Comparison of ENCODE assay signal across 7 cellular contexts in the genomic region with DNA sequence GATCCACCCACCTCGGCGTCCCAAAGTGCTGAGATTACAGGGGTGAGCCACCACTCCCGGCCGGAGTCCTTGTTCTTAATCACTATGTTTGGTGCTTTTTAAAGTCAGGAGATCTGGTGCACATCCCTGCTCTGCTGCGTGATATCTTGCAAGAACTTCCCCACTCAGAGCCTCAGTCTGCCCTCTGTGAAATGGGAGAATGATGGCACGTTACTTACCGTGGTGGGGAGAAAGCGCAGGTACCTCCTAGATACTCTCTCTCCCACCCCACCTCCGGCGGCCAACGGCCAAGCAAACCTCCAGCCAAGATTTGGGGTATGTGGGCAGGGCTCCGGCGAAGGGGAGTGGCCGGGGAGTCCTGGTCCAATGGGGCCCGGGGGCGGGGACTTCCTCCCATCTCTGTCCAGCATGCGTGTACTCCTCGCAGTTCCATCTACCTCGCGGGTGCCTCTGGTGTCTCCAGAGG. TPM values are rescaled to one million over a fixed set of nuclear protein-coding genes. Genes with fewer than 3 reads are reported as not detected.
DNase-seq lines count a peak whose midpoint lies in the region; ATAC-seq and TF ChIP-seq lines count a peak whose summit lies in the region.

A gene (plus strand): TSS at position 424 of the 466 bp plus-strand sequence. CDS start 139 bp downstream, outside the sequence.

- H3K4me1 Mint-ChIP-seq in neural crest cell, result peaks cover 13% of the 10 kb centered on the region

- H2AFZ ChIP-seq in IMR-90 (replicated peaks; ENCODE audit: low read length, poor library complexity), result no peak within 1 kb of the TSS

- no peak within 1 kb of the TSS for H2BK5ac ChIP-seq in IMR-90 (ENCODE audit: low read depth, low read length, poor library complexity, severe bottlenecking)

- H3K4me3 Mint-ChIP-seq in neural crest cell, result no peak within 1 kb of the TSS

- H3K9ac ChIP-seq in IMR-90 (ENCODE audit: low read depth, low read length), result no peak within 1 kb of the TSS

- no peak within 1 kb of the TSS for H3K27ac Mint-ChIP-seq in neural crest cell (ENCODE audit: unreplicated experiment)

- no TSS peak for BruUV-seq in IMR-90 (replicated peaks; lab: Mats Ljungman, UMichigan)

- H3K36me3 ChIP-seq in IMR-90 (ENCODE audit: control insufficient read depth, insufficient read depth, low read length) (no peaks in the 10 kb centered on the region), sigmoid colon (no peaks in the 10 kb centered on the region)

- no peaks in the 10 kb centered on the region for H3K36me3 Mint-ChIP-seq in neural crest cell (ENCODE audit: low read depth)

- H3K9me3 ChIP-seq in IMR-90 (ENCODE audit: control insufficient read depth, insufficient read depth, low read length), result no peaks in the 10 kb centered on the region
- H3K9me3 ChIP-seq in sigmoid colon, result no peaks in the 10 kb centered on the region

- DNase-seq in IMR-90, result no peak
- DNase-seq in activated CD4-positive, alpha-beta T cell treated with anti-CD3 and anti-CD28 coated beads for 4 hours, result peak; percentile 25 to 34
- DNase-seq in neural crest cell (ENCODE audit: low read depth, low spot score), result peak; percentile 56
- no peak for DNase-seq in sigmoid colon

- no peak for TF ChIP-seq CTCF in IMR-90 (conservative IDR thresholded peaks at IDR 0.05; ENCODE audit: low read depth, low read length)
- TF ChIP-seq CTCF in neural crest cell (conservative IDR thresholded peaks at IDR 0.05), result no peak
- no peak for TF ChIP-seq CTCF in sigmoid colon (IDR thresholded peaks at IDR 0.05)

- H2BK15ac ChIP-seq in IMR-90 (ENCODE audit: low read depth, low read length), result no peak within 1 kb of the TSS

- no peak within 1 kb of the TSS for H2BK20ac ChIP-seq in IMR-90 (ENCODE audit: low read depth, low read length)

- H4K91ac ChIP-seq in IMR-90 (ENCODE audit: insufficient read depth, low read depth, low read length), result no peak within 1 kb of the TSS

- H3K4ac ChIP-seq in IMR-90 (ENCODE audit: low read depth, low read length), result no peak within 1 kb of the TSS

- no peak within 1 kb of the TSS for H3K4me2 ChIP-seq in IMR-90 (ENCODE audit: low read depth, low read length)

- no CpG with 5 or more reads among the region's 20 CpGs for WGBS in IMR-90 (ENCODE audit: extremely low coverage in 2 of 2, insufficient read length in 1 of 2), 2 experiments
- WGBS in sigmoid colon, 2 donors, result 16 to 17% methylated on average over 20 of the region's 20 CpGs

- H4K5ac ChIP-seq in IMR-90 (ENCODE audit: low read depth, low read length), result no peak within 1 kb of the TSS

- no peaks in the 10 kb centered on the region for H4K20me1 ChIP-seq in IMR-90 (ENCODE audit: insufficient read depth, low read length)

- TF ChIP-seq POLR2A in IMR-90 (IDR thresholded peaks at IDR 0.05; ENCODE audit: low read depth, low read length) (no peak), sigmoid colon (IDR thresholded peaks at IDR 0.05) (no peak)

- H3K14ac ChIP-seq in IMR-90 (replicated peaks; ENCODE audit: low read depth, low read length), result no peak within 1 kb of the TSS

- intact Hi-C loops in IMR-90 (cut with micrococcal nuclease) (no loop called here), sigmoid colon (cut with DNase I) (no loop called here)

- H3K79me1 ChIP-seq in IMR-90 (ENCODE audit: low read depth in 1 of 2, low read length in 2 of 2), result no peaks in the 10 kb centered on the region

- no peak within 1 kb of the TSS for H3K23ac ChIP-seq in IMR-90 (ENCODE audit: low read depth, low read length)

- no peak within 1 kb of the TSS for H4K8ac ChIP-seq in IMR-90 (ENCODE audit: low read depth in 2 of 2, low read length in 2 of 2)

- H2AK9ac ChIP-seq in IMR-90 (replicated peaks; ENCODE audit: low read depth, low read length, poor library complexity), result peak within 1 kb of the TSS; percentile 50

- no peak within 1 kb of the TSS for H3K4me3 ChIP-seq in IMR-90 (ENCODE audit: insufficient read depth, low read depth, low read length)
- peak within 1 kb of the TSS in 1 of 4 donors; percentile 31 for H3K4me3 ChIP-seq in sigmoid colon

- H3K18ac ChIP-seq in IMR-90 (ENCODE audit: low read depth, low read length), result no peak within 1 kb of the TSS

- in situ Hi-C loops in IMR-90 (cut with MboI; ENCODE audit: low sequenced_read_pairs), result no loop called here

- H3K27me3 ChIP-seq in IMR-90 (ENCODE audit: control insufficient read depth, insufficient read depth, low read length), result peaks cover 33% of the 10 kb centered on the region
- H3K27me3 ChIP-seq in sigmoid colon, result peaks cover 12 to 49% (median 36%) of the 10 kb centered on the region in 3 donors

- H2AK5ac ChIP-seq in IMR-90 (ENCODE audit: low read depth, low read length), result no peak within 1 kb of the TSS

- TF ChIP-seq EP300 in sigmoid colon (IDR thresholded peaks at IDR 0.05), result no peak

- H3K9me1 ChIP-seq in IMR-90 (ENCODE audit: insufficient read depth, low read length), result no peaks in the 10 kb centered on the region

- peaks cover 9% of the 10 kb centered on the region for H3K27me3 Mint-ChIP-seq in neural crest cell (ENCODE audit: low read depth)

- dilution Hi-C loops in IMR-90 (cut with HindIII; ENCODE audit: low sequenced_read_pairs, unreplicated experiment), result no loop called here

- no peak for TF ChIP-seq RAD21 in IMR-90 (IDR thresholded peaks at IDR 0.05; ENCODE audit: low read length)

- POLR2A ChIA-PET in IMR-90 (lab: Charles Lee; ENCODE audit: unreplicated experiment), result no interaction called here

- no peak within 1 kb of the TSS for H3K27ac ChIP-seq in IMR-90 (ENCODE audit: insufficient read depth, low read length)
- no peak within 1 kb of the TSS for H3K27ac ChIP-seq in sigmoid colon

- H3K9me3 Mint-ChIP-seq in neural crest cell, result no peaks in the 10 kb centered on the region

- H3K4me1 ChIP-seq in IMR-90 (ENCODE audit: control insufficient read depth, insufficient read depth, low read length) (no peaks in the 10 kb centered on the region), sigmoid colon (peaks cover 0 to 4% (median 0%) of the 10 kb centered on the region in 4 donors)

- peak; percentile 98 for ATAC-seq in IMR-90 (ENCODE audit: low read depth)
- ATAC-seq in esophagus mucosa, result peak; percentile 60
- no peak for ATAC-seq in HG02759 (IDR thresholded peaks at IDR 0.05; ENCODE audit: unreplicated experiment)
- ATAC-seq in GM19455 (IDR thresholded peaks at IDR 0.05; ENCODE audit: unreplicated experiment), result no peak

- H3K56ac ChIP-seq in IMR-90 (ENCODE audit: extremely low read depth, insufficient read depth, low read length), result no peak within 1 kb of the TSS

- no peak within 1 kb of the TSS for H2BK120ac ChIP-seq in IMR-90 (ENCODE audit: low read depth, low read length)

- CTCF ChIA-PET in IMR-90 (lab: Yijun Ruan, JAX), result no interaction called here

TF ChIP-seq in IMR-90, 13 proteins besides CTCF, POLR2A, EP300 and RAD21:
- no peak for TF ChIP-seq MAFK (IDR thresholded peaks at IDR 0.05; ENCODE audit: low read depth, low read length)
- no peak for TF ChIP-seq CHD1 (IDR thresholded peaks at IDR 0.05; ENCODE audit: low read depth, low read length)
- TF ChIP-seq NFE2L2 (IDR thresholded peaks at IDR 0.05; ENCODE audit: low read depth, low read length), result no peak
- no peak for TF ChIP-seq MXI1 (IDR thresholded peaks at IDR 0.05; ENCODE audit: borderline replicate concordance, low read depth, low read length)
- TF ChIP-seq CEBPB (IDR thresholded peaks at IDR 0.05; ENCODE audit: low read depth, low read length), result no peak
- TF ChIP-seq, protein P1, sequence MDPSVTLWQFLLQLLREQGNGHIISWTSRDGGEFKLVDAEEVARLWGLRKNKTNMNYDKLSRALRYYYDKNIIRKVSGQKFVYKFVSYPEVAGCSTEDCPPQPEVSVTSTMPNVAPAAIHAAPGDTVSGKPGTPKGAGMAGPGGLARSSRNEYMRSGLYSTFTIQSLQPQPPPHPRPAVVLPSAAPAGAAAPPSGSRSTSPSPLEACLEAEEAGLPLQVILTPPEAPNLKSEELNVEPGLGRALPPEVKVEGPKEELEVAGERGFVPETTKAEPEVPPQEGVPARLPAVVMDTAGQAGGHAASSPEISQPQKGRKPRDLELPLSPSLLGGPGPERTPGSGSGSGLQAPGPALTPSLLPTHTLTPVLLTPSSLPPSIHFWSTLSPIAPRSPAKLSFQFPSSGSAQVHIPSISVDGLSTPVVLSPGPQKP (IDR thresholded peaks at IDR 0.05; ENCODE audit: borderline replicate concordance, low read depth, low read length), result no peak
- no peak for TF ChIP-seq SMC3 (IDR thresholded peaks at IDR 0.05; ENCODE audit: low read depth, low read length)
- no peak for TF ChIP-seq MAZ (IDR thresholded peaks at IDR 0.05; ENCODE audit: borderline replicate concordance, low read depth, low read length)
- no peak for TF ChIP-seq RCOR1 (IDR thresholded peaks at IDR 0.05; ENCODE audit: insufficient replicate concordance, low read length)
- no peak for TF ChIP-seq RFX5 (IDR thresholded peaks at IDR 0.05; ENCODE audit: low read depth, low read length)
- no peak for TF ChIP-seq FOS (IDR thresholded peaks at IDR 0.05; ENCODE audit: low read depth, low read length)

RNA-seq across cellular contexts. Expression of the gene that starts here (rescaled TPM):
- total RNA-seq in IMR-90 (2012; rRNA removed), result under 0.01 TPM in 1 of 2 replicates, not detected in the other
- 0.03 TPM in 1 of 2 replicates, not detected in the other for polyA plus RNA-seq in IMR-90 (2012; rRNA removed)
- 0.01 TPM in 1 of 2 replicates, not detected in the other for polyA plus RNA-seq in IMR-90 (2012; cell fraction: cytosol; rRNA removed)
- 0.03 TPM in 2 replicates for polyA plus RNA-seq in IMR-90 (2012; cell fraction: nucleus; rRNA removed; ENCODE audit: low replicate concordance)
- total RNA-seq in esophagus mucosa, result 6.4 TPM
- total RNA-seq in neural crest cell, result 1.1 and 1.5 TPM in 2 replicates
- total RNA-seq in sigmoid colon, result 1 to 10 TPM in 3 of 4 donors, under 1 TPM in 1; 0.71 to 4.1 (median 2.0) TPM
- polyA plus RNA-seq in sigmoid colon, result under 1 TPM; under 0.01 to 0.85 (median under 0.01) TPM

Comparison
In these comparisons a context has a peak if more than half of its experiments do, and no peak if none do; other contexts are left out.
1. Peak in ATAC-seq in IMR-90; RNA of the gene not detected or under 1 TPM.
2. DNase-seq: peak in activated CD4-positive, alpha-beta T cell treated with anti-CD3 and anti-CD28 coated beads for 4 hours (2 of 2) and neural crest cell (single experiment); none in IMR-90 (single experiment) and sigmoid colon (single experiment).